In the genomic region with DNA sequence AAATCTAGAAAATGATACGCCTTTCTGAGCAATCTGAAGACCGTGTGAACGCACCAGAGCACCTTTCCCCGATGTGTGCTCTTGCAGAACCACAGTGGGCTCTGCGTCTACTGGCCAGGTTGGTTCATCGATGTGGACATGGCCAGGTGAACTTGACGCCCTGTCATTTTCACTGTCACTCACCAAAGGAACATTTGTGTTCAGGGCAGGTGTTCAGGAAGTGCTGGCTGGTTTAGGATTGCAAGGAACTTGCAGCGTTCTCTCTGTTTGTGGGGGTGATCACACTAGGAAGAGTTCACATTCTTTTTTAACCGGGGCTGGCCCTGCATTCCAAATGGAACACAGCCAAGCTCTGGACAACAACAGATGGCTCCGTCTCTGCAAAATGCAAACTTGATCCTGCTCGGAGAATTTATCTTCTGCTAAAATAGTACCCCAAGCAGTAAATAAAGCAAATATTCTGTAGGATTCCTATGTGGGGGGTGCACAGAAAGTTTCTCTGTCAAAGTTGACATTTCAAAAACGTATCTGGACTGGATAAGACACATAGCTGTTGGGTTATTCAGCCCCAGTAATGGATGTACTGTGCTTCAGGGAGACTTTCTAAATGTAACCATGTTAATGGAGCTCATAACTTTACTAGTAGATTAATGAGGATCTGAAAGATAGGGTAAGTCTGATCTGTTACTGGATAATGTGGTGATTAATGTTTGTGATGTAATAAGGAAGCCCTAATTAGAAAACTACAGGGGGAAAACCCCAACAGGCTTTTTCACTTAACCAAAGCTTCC, we compare ENCODE assay signal across 1 cellular context.
TF ChIP-seq lines count a peak whose summit lies in the region.

No MANE protein-coding gene starts in this region.

TF ChIP-seq in SK-N-SH treated with all-trans-retinoic acid at 6 μM for 48 hours, 23 proteins besides CTCF, POLR2A, EP300 and RAD21 (continued from another document):
- TF ChIP-seq, protein P1, sequence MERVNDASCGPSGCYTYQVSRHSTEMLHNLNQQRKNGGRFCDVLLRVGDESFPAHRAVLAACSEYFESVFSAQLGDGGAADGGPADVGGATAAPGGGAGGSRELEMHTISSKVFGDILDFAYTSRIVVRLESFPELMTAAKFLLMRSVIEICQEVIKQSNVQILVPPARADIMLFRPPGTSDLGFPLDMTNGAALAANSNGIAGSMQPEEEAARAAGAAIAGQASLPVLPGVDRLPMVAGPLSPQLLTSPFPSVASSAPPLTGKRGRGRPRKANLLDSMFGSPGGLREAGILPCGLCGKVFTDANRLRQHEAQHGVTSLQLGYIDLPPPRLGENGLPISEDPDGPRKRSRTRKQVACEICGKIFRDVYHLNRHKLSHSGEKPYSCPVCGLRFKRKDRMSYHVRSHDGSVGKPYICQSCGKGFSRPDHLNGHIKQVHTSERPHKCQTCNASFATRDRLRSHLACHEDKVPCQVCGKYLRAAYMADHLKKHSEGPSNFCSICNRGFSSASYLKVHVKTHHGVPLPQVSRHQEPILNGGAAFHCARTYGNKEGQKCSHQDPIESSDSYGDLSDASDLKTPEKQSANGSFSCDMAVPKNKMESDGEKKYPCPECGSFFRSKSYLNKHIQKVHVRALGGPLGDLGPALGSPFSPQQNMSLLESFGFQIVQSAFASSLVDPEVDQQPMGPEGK (CRISPR knock-in tag; IDR thresholded peaks at IDR 0.05; ENCODE audit: borderline replicate concordance): no peak
- no peak for TF ChIP-seq ZNF70 (CRISPR knock-in tag; IDR thresholded peaks at IDR 0.05)
